ENCODE assay signal across 16 cellular contexts in the genomic region with DNA sequence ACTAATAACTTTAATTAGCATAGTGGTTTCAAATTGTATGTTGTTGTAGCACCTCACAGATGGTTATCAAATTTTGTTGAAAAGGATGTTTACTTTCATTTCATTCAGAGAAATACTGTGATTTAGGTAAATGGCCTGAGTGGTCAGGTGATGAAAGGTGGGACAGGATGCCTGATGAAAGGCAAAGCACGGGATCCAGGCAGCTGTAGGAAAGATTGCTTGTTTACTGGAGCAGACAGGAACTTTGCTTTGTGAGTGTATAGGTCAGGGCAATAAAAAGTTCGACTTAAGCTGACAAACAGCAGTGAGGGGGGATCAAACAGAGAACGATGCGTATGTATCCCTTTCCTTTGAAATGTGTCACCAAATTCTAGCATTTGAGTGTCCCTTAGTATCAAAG.
"Had no signal": no experiment of that assay in that cellular context is flagged by ENCODE, and none has a peak within 500 bp of the region (broad histone marks: within the 10 kb centered on the region; RNA-seq: fewer than 3 reads in every experiment).

No MANE protein-coding gene starts in this region.

- H3K4me3 Mint-ChIP-seq: activated CD4-positive, alpha-beta memory T cell treated with anti-CD3 and anti-CD28 coated beads for 36 hours; activated naive CD4-positive, alpha-beta T cell treated with anti-CD3 and anti-CD28 coated beads, Interleukin-2, amount 50 U/mL, for 24 hours; activated T-cell treated with anti-CD3 and anti-CD28 coated beads, Interleukin-2, amount 50 U/mL, for 4 hours; immature natural killer cell; naive thymus-derived CD4-positive, alpha-beta T cell; stimulated activated naive B cell treated with anti-CD40 and anti-IgM and Interleukin-4, amounts not matched to agents 10 μg/mL and 1 μg/mL and 100 μg/mL, for 72 hours had no signal

- ATAC-seq: activated T-cell treated with anti-CD3 and anti-CD28 coated beads, Interleukin-2, amount 50 U/mL, for 4 hours; esophagus mucosa; naive thymus-derived CD4-positive, alpha-beta T cell; stimulated activated naive B cell treated with anti-CD40 and anti-IgM and Interleukin-4, amounts not matched to agents 10 μg/mL and 1 μg/mL and 100 μg/mL, for 72 hours had no signal

- H3K9me3 Mint-ChIP-seq: activated CD4-positive, alpha-beta memory T cell treated with anti-CD3 and anti-CD28 coated beads for 36 hours; activated naive CD4-positive, alpha-beta T cell treated with anti-CD3 and anti-CD28 coated beads, Interleukin-2, amount 50 U/mL, for 24 hours; activated T-cell treated with anti-CD3 and anti-CD28 coated beads, Interleukin-2, amount 50 U/mL, for 4 hours; immature natural killer cell; stimulated activated naive B cell treated with anti-CD40 and anti-IgM and Interleukin-4, amounts not matched to agents 10 μg/mL and 1 μg/mL and 100 μg/mL, for 72 hours had no signal

- H3K27ac ChIP-seq: neutrophil, parathyroid adenoma, tibial nerve, vagina had no signal

- H3K36me3 Mint-ChIP-seq: activated CD4-positive, alpha-beta memory T cell treated with anti-CD3 and anti-CD28 coated beads for 36 hours; activated naive CD4-positive, alpha-beta T cell treated with anti-CD3 and anti-CD28 coated beads, Interleukin-2, amount 50 U/mL, for 24 hours had no signal

- H3K27me3 ChIP-seq: adrenal gland, neutrophil, tibial nerve, vagina had no signal

- DNase-seq: activated CD4-positive, alpha-beta memory T cell treated with anti-CD3 and anti-CD28 coated beads for 36 hours; activated effector memory CD4-positive, alpha-beta T cell treated with anti-CD3 and anti-CD28 coated beads, Interleukin-2, amount 50 U/mL, for 16 hours; activated T-cell treated with anti-CD3 and anti-CD28 coated beads, Interleukin-2, amount 50 U/mL, for 4 hours; adrenal gland; immature natural killer cell; naive thymus-derived CD4-positive, alpha-beta T cell; stimulated activated CD4-positive, alpha-beta T cell treated with anti-CD3 and anti-CD28 coated beads, Interleukin-15, amount 100 ng/mL, for 24 hours; stimulated activated CD4-positive, alpha-beta T cell treated with anti-CD3 and anti-CD28 coated beads, Interleukin-4, amount 100 ng/mL, for 1 hour; stimulated activated naive B cell treated with anti-CD40 and anti-IgM and Interleukin-4, amounts not matched to agents 10 μg/mL and 1 μg/mL and 100 μg/mL, for 72 hours had no signal

- H3K4me3 ChIP-seq: adrenal gland, tibial nerve, vagina had no signal

- H3K9ac ChIP-seq: parathyroid adenoma had no signal

- H3K4me1 Mint-ChIP-seq: activated naive CD4-positive, alpha-beta T cell treated with anti-CD3 and anti-CD28 coated beads, Interleukin-2, amount 50 U/mL, for 24 hours; immature natural killer cell had no signal

- H3K4me1 ChIP-seq: parathyroid adenoma, tibial nerve had no signal

- H3K27ac Mint-ChIP-seq: activated CD4-positive, alpha-beta memory T cell treated with anti-CD3 and anti-CD28 coated beads for 36 hours; activated naive CD4-positive, alpha-beta T cell treated with anti-CD3 and anti-CD28 coated beads, Interleukin-2, amount 50 U/mL, for 24 hours; immature natural killer cell; naive thymus-derived CD4-positive, alpha-beta T cell; stimulated activated naive B cell treated with anti-CD40 and anti-IgM and Interleukin-4, amounts not matched to agents 10 μg/mL and 1 μg/mL and 100 μg/mL, for 72 hours had no signal

- FAIRE-seq: endometrium had no signal

- H3K9me3 ChIP-seq: adrenal gland, neutrophil, tibial nerve, vagina had no signal

- H3K36me3 ChIP-seq: adrenal gland, neutrophil, tibial nerve, vagina had no signal

- H3K27me3 Mint-ChIP-seq: activated CD4-positive, alpha-beta memory T cell treated with anti-CD3 and anti-CD28 coated beads for 36 hours; activated naive CD4-positive, alpha-beta T cell treated with anti-CD3 and anti-CD28 coated beads, Interleukin-2, amount 50 U/mL, for 24 hours; naive thymus-derived CD4-positive, alpha-beta T cell; stimulated activated naive B cell treated with anti-CD40 and anti-IgM and Interleukin-4, amounts not matched to agents 10 μg/mL and 1 μg/mL and 100 μg/mL, for 72 hours had no signal
